ENCODE assay signal across 8 cellular contexts in the genomic region with DNA sequence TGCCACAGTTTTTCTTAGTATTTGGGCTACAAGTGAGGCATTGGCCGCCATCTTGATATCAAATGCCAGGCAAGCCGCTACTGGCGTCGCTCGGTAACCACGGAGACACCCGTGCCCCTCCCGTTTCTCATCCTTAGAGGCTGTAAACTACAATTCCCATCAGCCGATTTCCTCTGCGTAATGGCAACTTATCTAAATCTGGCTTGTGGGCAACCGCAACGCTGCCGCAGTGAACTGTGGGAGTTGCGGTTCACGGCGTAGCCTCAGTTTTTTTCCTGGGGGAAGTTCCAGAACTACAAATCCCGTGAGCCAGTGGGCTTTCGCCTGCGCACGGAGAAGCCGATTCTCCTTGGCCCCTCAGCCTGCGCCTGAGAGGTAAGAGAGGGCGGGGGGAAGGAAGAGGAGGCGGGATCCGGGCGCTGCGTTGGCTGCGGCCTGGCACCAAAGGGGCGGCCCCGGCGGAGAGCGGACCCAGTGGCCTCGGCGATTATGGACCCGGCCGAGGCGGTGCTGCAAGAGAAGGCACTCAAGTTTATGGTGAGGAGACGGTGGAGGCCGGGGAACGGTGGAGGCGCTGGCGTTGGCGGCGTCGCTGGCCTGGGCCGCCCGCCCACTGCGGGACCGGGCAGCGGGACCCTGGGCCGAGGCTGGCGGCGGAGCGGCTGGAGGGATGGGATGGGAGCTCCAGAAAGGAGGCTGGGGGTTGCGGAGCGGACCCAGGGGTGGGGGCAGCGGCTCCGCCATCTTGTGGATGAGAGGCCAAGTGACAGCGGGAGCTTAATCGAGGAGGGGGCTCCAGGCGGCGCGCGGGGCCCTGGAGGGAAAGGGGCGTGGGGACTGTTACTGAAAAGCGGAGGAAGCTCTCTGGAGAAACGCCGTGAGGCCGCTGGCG. TPM values are rescaled to one million over a fixed set of nuclear protein-coding genes. Genes with fewer than 3 reads are reported as not detected.
DNase-seq lines count a peak whose midpoint lies in the region; ATAC-seq, FAIRE-seq and TF ChIP-seq lines count a peak whose summit lies in the region.

A gene (plus strand): TSS at position 474 of the 892 bp plus-strand sequence. CDS start 16 bp downstream, at position 490.

- peaks cover 28% of the 10 kb centered on the region for H3K4me1 ChIP-seq in Loucy (ENCODE audit: insufficient read depth, low read length, poor library complexity, severe bottlenecking)

- peaks cover 20 to 43% (median 33%) of the 10 kb centered on the region in 4 donors for H3K4me1 Mint-ChIP-seq in naive thymus-derived CD8-positive, alpha-beta T cell

- ATAC-seq in naive thymus-derived CD8-positive, alpha-beta T cell = peak; percentile 93 to 96

- H2AFZ ChIP-seq in Loucy (ENCODE audit: low read length) = peak within 1 kb of the TSS; percentile 90

- H3K36me3 Mint-ChIP-seq in naive thymus-derived CD8-positive, alpha-beta T cell = peaks cover 0 to 8% (median 0%) of the 10 kb centered on the region in 3 donors

- H3K36me3 ChIP-seq in Loucy (ENCODE audit: insufficient read depth, low read length) = no peaks in the 10 kb centered on the region

- H3K9me3 ChIP-seq in Loucy (ENCODE audit: insufficient read depth, low read depth, low read length) = no peaks in the 10 kb centered on the region

- H3K4me3 ChIP-seq in Loucy (ENCODE audit: low read length, poor library complexity, severe bottlenecking) (peak within 1 kb of the TSS; percentile 85), fibroblast of mammary gland (ENCODE audit: control insufficient read depth, low read depth, low read length) (peak within 1 kb of the TSS; percentile 82)

- no peaks in the 10 kb centered on the region for H3F3A ChIP-seq in Loucy (ENCODE audit: low read depth)

- peaks cover 3% of the 10 kb centered on the region for H4K20me1 ChIP-seq in Loucy (ENCODE audit: insufficient read depth, low read length, poor library complexity, severe bottlenecking)

- H3K4me3 Mint-ChIP-seq in naive thymus-derived CD8-positive, alpha-beta T cell = peak within 1 kb of the TSS; percentile 94 to 100 (median 98)

- TF ChIP-seq POLR2A in H54 (IDR thresholded peaks at IDR 0.05; ENCODE audit: low read depth, low read length) = peak; percentile 88
- peak; percentile 78 for TF ChIP-seq POLR2A in Raji (IDR thresholded peaks at IDR 0.05; ENCODE audit: insufficient read depth, low read depth, low read length)

- FAIRE-seq in H54 (lab: Jason Lieb, UNC) = peak; percentile 92

- no peaks in the 10 kb centered on the region for H3K27me3 ChIP-seq in Loucy (ENCODE audit: insufficient read depth, low read length, poor library complexity, severe bottlenecking)

- no peaks in the 10 kb centered on the region for H3K9me2 ChIP-seq in Loucy (replicated peaks; ENCODE audit: low read depth, low read length)

- DNase-seq in ELF-1 (ENCODE audit: low read depth, low spot score) (peak; percentile 100), H54 (ENCODE audit: insufficient read length, low spot score) (peak; percentile 81), fibroblast of mammary gland (ENCODE audit: low read depth) (peak; percentile 99)
- peak; percentile 91 for DNase-seq in activated T-helper 9 cell treated with anti-CD3 and anti-CD28 coated beads, Interleukin-2, amount 50 U/mL, for 16 hours (ENCODE audit: low read depth)
- DNase-seq in naive thymus-derived CD8-positive, alpha-beta T cell = peak; percentile 86 to 98 (median 97)
- peak; percentile 93 to 98 (median 97) for DNase-seq in stimulated activated naive CD4-positive, alpha-beta T cell (lab: John Stamatoyannopoulos, UW)

- peak within 1 kb of the TSS; percentile 95 for H3K4me2 ChIP-seq in Loucy (ENCODE audit: low read depth, low read length, poor library complexity, severe bottlenecking)

- H3K27ac Mint-ChIP-seq in naive thymus-derived CD8-positive, alpha-beta T cell = peak within 1 kb of the TSS; percentile 95 to 99 (median 98)

- H3K9me3 Mint-ChIP-seq in naive thymus-derived CD8-positive, alpha-beta T cell = no peaks in the 10 kb centered on the region

- POLR2A ChIA-PET in naive thymus-derived CD8-positive, alpha-beta T cell (lab: Charles Lee) = interaction anchor here (0.6 to 1.5 kb wide), 2 partner anchors 9 to 397 kb away, joined by 3 to 5 read pairs; no protein-coding TSS in a partner anchor

- peaks cover 38% of the 10 kb centered on the region for H3K79me2 ChIP-seq in Loucy (ENCODE audit: insufficient read depth, low read length)

- H3K27me3 Mint-ChIP-seq in naive thymus-derived CD8-positive, alpha-beta T cell = peaks cover 6 to 29% (median 13%) of the 10 kb centered on the region in 5 donors

- TF ChIP-seq CTCF in Loucy (conservative IDR thresholded peaks at IDR 0.05; ENCODE audit: low read length) = no peak
- TF ChIP-seq CTCF in fibroblast of mammary gland (conservative IDR thresholded peaks at IDR 0.05; ENCODE audit: control insufficient read depth, insufficient read depth, low read depth, low read length) = no peak

- peak within 1 kb of the TSS; percentile 78 for H3K9ac ChIP-seq in Loucy (ENCODE audit: low read depth, low read length, poor library complexity, severe bottlenecking)

RNA-seq across cellular contexts. Expression of the gene that starts here (rescaled TPM):
- 10 to 100 TPM; 23.3 to 23.8 TPM for total RNA-seq in naive thymus-derived CD8-positive, alpha-beta T cell
- polyA plus RNA-seq in naive thymus-derived CD8-positive, alpha-beta T cell = 10 to 100 TPM in 1 of 3 donors, 1 to 10 TPM in 2; 7.9 to 11.0 (median 8.6) TPM

Comparison
In these comparisons a context has a peak if more than half of its experiments do, and no peak if none do; other contexts are left out.
1. Peak in every context shown above with its lines: DNase-seq, ATAC-seq and H3K4me3 ChIP-seq.